16 cellular contexts compared by ENCODE assay signal in genomic region chr3:56132762-56133161, GRCh38.
"Had no signal": no experiment of that assay in that cellular context is flagged by ENCODE, and none has a peak within 500 bp of the region (broad histone marks: within the 10 kb centered on the region; RNA-seq: fewer than 3 reads in every experiment).

No MANE protein-coding gene starts in this region.

- H3K4me1 ChIP-seq: breast epithelium, heart right ventricle, pancreas, vagina had no signal

- H3K27ac Mint-ChIP-seq: activated CD8-positive, alpha-beta T cell treated with anti-CD3 and anti-CD28 coated beads, Interleukin-2, amount 10 ng/mL, durations not matched to agents 7 days and 5 days; immature natural killer cell; naive thymus-derived CD4-positive, alpha-beta T cell had no signal

- H3K27me3 ChIP-seq: breast epithelium, heart right ventricle, pancreas, tibial nerve, vagina had no signal

- H3K36me3 ChIP-seq: breast epithelium, esophagus squamous epithelium, heart right ventricle, pancreas, tibial nerve, vagina had no signal

- DNase-seq: activated CD4-positive, alpha-beta T cell treated with anti-CD3 and anti-CD28 coated beads, Interleukin-2, amount 10 ng/mL, durations not matched to agents 24 days and 14 days; activated CD8-positive, alpha-beta T cell treated with anti-CD3 and anti-CD28 coated beads, Interleukin-2, amount 10 ng/mL, durations not matched to agents 7 days and 5 days; activated naive CD4-positive, alpha-beta T cell treated with anti-CD3 and anti-CD28 coated beads, Interleukin-2, amount 50 U/mL, for 16 hours; activated T-cell treated with anti-CD3 and anti-CD28 coated beads, Interleukin-2, amount 50 U/mL, for 4 hours; effector CD8-positive, alpha-beta T cell; esophagus squamous epithelium; heart right ventricle; immature natural killer cell; left ventricle myocardium superior; naive thymus-derived CD4-positive, alpha-beta T cell; pancreas; stimulated activated naive CD8-positive, alpha-beta T cell treated with anti-CD3 and anti-CD28 coated beads, Interleukin-15, Interleukin-2, amounts not matched to agents 100 U/mL and 50 U/mL, for 24 hours; substantia nigra had no signal

- H3K27ac ChIP-seq: breast epithelium, heart right ventricle, pancreas, tibial nerve, vagina had no signal

- H3K4me3 Mint-ChIP-seq: activated CD4-positive, alpha-beta T cell treated with anti-CD3 and anti-CD28 coated beads, Interleukin-2, amount 10 ng/mL, durations not matched to agents 24 days and 14 days; activated CD8-positive, alpha-beta T cell treated with anti-CD3 and anti-CD28 coated beads, Interleukin-2, amount 10 ng/mL, durations not matched to agents 7 days and 5 days; activated T-cell treated with anti-CD3 and anti-CD28 coated beads, Interleukin-2, amount 50 U/mL, for 4 hours; immature natural killer cell; naive thymus-derived CD4-positive, alpha-beta T cell had no signal

- H3K4me1 Mint-ChIP-seq: immature natural killer cell; naive thymus-derived CD4-positive, alpha-beta T cell had no signal

- FAIRE-seq: pancreas had no signal

- H3K36me3 Mint-ChIP-seq: immature natural killer cell; naive thymus-derived CD4-positive, alpha-beta T cell had no signal

- H3K9me3 ChIP-seq: breast epithelium, esophagus squamous epithelium, heart right ventricle, pancreas, tibial nerve, vagina had no signal

- H3K9me3 Mint-ChIP-seq: activated CD4-positive, alpha-beta T cell treated with anti-CD3 and anti-CD28 coated beads, Interleukin-2, amount 10 ng/mL, durations not matched to agents 24 days and 14 days; activated T-cell treated with anti-CD3 and anti-CD28 coated beads, Interleukin-2, amount 50 U/mL, for 4 hours had no signal

- ATAC-seq: activated CD8-positive, alpha-beta T cell treated with anti-CD3 and anti-CD28 coated beads, Interleukin-2, amount 10 ng/mL, durations not matched to agents 7 days and 5 days; naive thymus-derived CD4-positive, alpha-beta T cell had no signal

- H3K4me3 ChIP-seq: breast epithelium, esophagus squamous epithelium, heart right ventricle, pancreas, tibial nerve, vagina had no signal
